9 cellular contexts compared by ENCODE assay signal in the genomic region with DNA sequence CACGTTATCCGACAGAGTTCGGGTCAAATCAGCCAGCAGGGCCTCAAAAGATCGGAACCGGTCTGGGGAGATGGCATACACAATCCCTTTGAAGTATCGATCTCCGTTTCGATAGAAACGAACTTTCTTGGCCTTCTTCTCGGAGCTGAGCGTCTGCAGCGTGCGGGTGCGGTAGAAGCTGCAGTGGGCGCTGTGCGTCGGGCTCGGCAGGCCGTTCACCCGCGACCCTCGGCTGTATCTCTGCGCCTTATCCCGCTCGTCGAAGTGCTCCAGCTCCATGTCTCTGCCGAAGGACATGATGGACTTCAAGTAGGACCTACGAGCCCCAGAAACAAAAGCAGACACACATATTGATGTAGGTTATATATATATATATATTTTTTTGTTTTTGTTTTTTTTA. TPM values are rescaled to one million over a fixed set of nuclear protein-coding genes. Genes with fewer than 3 reads are reported as not detected.
"Had no signal": no experiment of that assay in that cellular context is flagged by ENCODE, and none has a peak within 500 bp of the region (broad histone marks: within the 10 kb centered on the region; RNA-seq: fewer than 3 reads in every experiment).

No MANE protein-coding gene starts in this region.

- H3K36me3 ChIP-seq: HAP-1 had no signal

- FAIRE-seq: H54 had no signal

- H2AFZ ChIP-seq: GM23248 had no signal

- H3K9me3 ChIP-seq: HAP-1 had no signal

- H3K9ac ChIP-seq: GM23248 had no signal

- DNase-seq: GM23248, GOT3, H7, H9, HCEC 1CT, HFFc6 had no signal

- H3K9me3 Mint-ChIP-seq: H9 had no signal

- H3K4me3 ChIP-seq: GM23248, HAP-1 had no signal

- H3K4me3 Mint-ChIP-seq: H9, HFFc6 had no signal

- H3K27ac ChIP-seq: GM23248 had no signal

- ATAC-seq: HCT116 had no signal

- H3K27ac Mint-ChIP-seq: H9, HFFc6 had no signal

RNA-seq across cellular contexts. Expression of a gene that starts 5.3 kb away (rescaled TPM):
- total RNA-seq: HFFc6 had no signal
